Comparison of ENCODE assay signal across 28 cellular contexts in genomic region chr1:143717434-143717833, GRCh38.
"Had no signal": no experiment of that assay in that cellular context is flagged by ENCODE, and none has a peak within 500 bp of the region (broad histone marks: within the 10 kb centered on the region; RNA-seq: fewer than 3 reads in every experiment).

No MANE protein-coding gene starts in this region.

- FAIRE-seq: colon, endometrium, endothelial cell of umbilical vein, frontal cortex had no signal

- H3K27me3 ChIP-seq: colonic mucosa, esophagus squamous epithelium, gastrocnemius medialis had no signal

- H3K9me3 ChIP-seq: colonic mucosa, esophagus muscularis mucosa, esophagus squamous epithelium, gastrocnemius medialis, gastroesophageal sphincter, heart left ventricle, heart right ventricle had no signal

- H3K4me3 ChIP-seq: colonic mucosa, coronary artery, esophagus muscularis mucosa, esophagus squamous epithelium, gastrocnemius medialis, gastroesophageal sphincter, heart left ventricle, heart right ventricle had no signal

- ATAC-seq: effector memory CD8-positive, alpha-beta T cell; esophagus mucosa; foreskin keratinocyte; gastrocnemius medialis; gastroesophageal sphincter; heart left ventricle; heart right ventricle had no signal

- H3K36me3 ChIP-seq: colonic mucosa, esophagus muscularis mucosa, esophagus squamous epithelium, gastrocnemius medialis, gastroesophageal sphincter, heart left ventricle, heart right ventricle had no signal

- DNase-seq: colonic mucosa; cortex of kidney; dermis blood vessel endothelial cell; dorsolateral prefrontal cortex; effector CD4-positive, alpha-beta T cell; effector CD8-positive, alpha-beta T cell; effector memory CD4-positive, alpha-beta T cell; effector memory CD8-positive, alpha-beta T cell; endodermal cell; erythroblast; esophagus squamous epithelium; foreskin fibroblast; foreskin keratinocyte; foreskin melanocyte; gastrocnemius medialis; glutamatergic neuron; head of caudate nucleus; heart left ventricle; heart right ventricle had no signal

- H3K27ac ChIP-seq: colonic mucosa, coronary artery, dorsolateral prefrontal cortex, epithelial cell of prostate, esophagus muscularis mucosa, esophagus squamous epithelium, foreskin keratinocyte, gastrocnemius medialis, gastroesophageal sphincter, heart left ventricle, heart right ventricle had no signal

- H3K4me1 ChIP-seq: colonic mucosa, esophagus muscularis mucosa, esophagus squamous epithelium, foreskin keratinocyte, gastrocnemius medialis, gastroesophageal sphincter, heart left ventricle, heart right ventricle had no signal
